8 cellular contexts compared by ENCODE assay signal in genomic region chr20:35617397-35618031, GRCh38. TPM values are rescaled to one million over a fixed set of nuclear protein-coding genes. Genes with fewer than 3 reads are reported as not detected.
A peak's percentile ranks its signal among the peaks of the same experiment; 100 is the strongest.
DNase-seq lines count a peak whose midpoint lies in the region; ATAC-seq and TF ChIP-seq lines count a peak whose summit lies in the region.

No MANE protein-coding gene starts in this region.

- H3K4me1 ChIP-seq in HAP-1 = peaks cover 30% of the 10 kb centered on the region
- peaks cover 1% of the 10 kb centered on the region for H3K4me1 ChIP-seq in ovary (ENCODE audit: insufficient read depth)

- H3K36me3 ChIP-seq in HAP-1 (replicated peaks) = no peaks in the 10 kb centered on the region
- H3K36me3 ChIP-seq in ovary = no peaks in the 10 kb centered on the region

- POLR2A ChIA-PET in CD4-positive, alpha-beta T cell (lab: Charles Lee) = interaction anchor here (0.7 to 6.8 kb wide), 9 partner anchors 16 to 337 kb away, joined by 3 to 147 read pairs (median 20); partner anchors contain the start of genes CPNE1, ERGIC3, NFS1 and RBM12

- H3K27me3 Mint-ChIP-seq in CD4-positive, alpha-beta T cell = no peaks in the 10 kb centered on the region

- no peaks in the 10 kb centered on the region for H3K9me3 ChIP-seq in CD4-positive, alpha-beta T cell (ENCODE audit: control insufficient read depth, low read length)
- no peaks in the 10 kb centered on the region for H3K9me3 ChIP-seq in HAP-1
- no peaks in the 10 kb centered on the region for H3K9me3 ChIP-seq in ovary

- H3K4me3 ChIP-seq in HAP-1 (peak overlapping the region; percentile 45), ovary (peak overlapping the region; percentile 35)

- H3K4me3 Mint-ChIP-seq in CD4-positive, alpha-beta T cell = peak overlapping the region; percentile 91

- WGBS in ovary, 3 donors = 2 to 3% (median 3%) methylated on average over 19 of the region's 19 CpGs

- no peak for TF ChIP-seq POLR2A in ovary (IDR thresholded peaks at IDR 0.05)

- ATAC-seq in CD4-positive, alpha-beta T cell (ENCODE audit: poor library complexity) = no peak
- ATAC-seq in HG02938 (IDR thresholded peaks at IDR 0.05; ENCODE audit: unreplicated experiment) (no peak), GM21360 (IDR thresholded peaks at IDR 0.05; ENCODE audit: unreplicated experiment) (no peak)

- no peaks in the 10 kb centered on the region for H3K9me3 Mint-ChIP-seq in CD4-positive, alpha-beta T cell

- intact Hi-C loops in CD4-positive, alpha-beta T cell (cut with DNase I, micrococcal nuclease) = loop anchor here (2.0 to 10.0 kb wide), 10 partner anchors 13 to 1625 kb away; partner anchors contain the start of genes ACSS2 (in 1 of the 2), CEP250 (in 1 of the 2), ERGIC3 (in 1 of the 2) and GGT7 (in 1 of the 2)
- intact Hi-C loops in ovary (cut with DNase I) = loop anchor here in 2 of 4 donors (2.0 to 5.0 kb wide), 3 partner anchors 45 to 125 kb away; partner anchors contain the start of genes CPNE1 (in 2 of the 2), RBM12 (in 2 of the 2) and RBM39 (in 1 of the 2)

- no peak overlapping the region for H3K27ac ChIP-seq in CD4-positive, alpha-beta T cell (ENCODE audit: low read depth, low read length)
- peak overlapping the region; percentile 73 to 82 for H3K27ac ChIP-seq in ovary

- peaks cover 7% of the 10 kb centered on the region for H3K36me3 Mint-ChIP-seq in CD4-positive, alpha-beta T cell (ENCODE audit: low read depth)

- H3K27ac Mint-ChIP-seq in CD4-positive, alpha-beta T cell = peak overlapping the region; percentile 94

- CTCF ChIA-PET in CD4-positive, alpha-beta T cell (lab: Charles Lee) = interaction anchor here (0.5 to 4.4 kb wide), 3 partner anchors 16 to 1462 kb away, joined by 3 to 57 read pairs (median 5); partner anchors contain the start of genes CPNE1 and RBM12

- peak in 6 of 10 experiments; percentile 20 to 47 (median 28) for DNase-seq in CD4-positive, alpha-beta T cell
- DNase-seq in HAP-1 (ENCODE audit: low spot score in 2 of 2) (peak; percentile 73 to 86), NCI-H82 (lab: John Stamatoyannopoulos, UW) (peak; percentile 86), glomerular visceral epithelial cell (ENCODE audit: extremely low spot score) (peak; percentile 89), ovary (peak; percentile 70 to 87 (median 77))
- DNase-seq in activated effector memory CD4-positive, alpha-beta T cell treated with anti-CD3 and anti-CD28 coated beads, Interleukin-2, amount 50 U/mL, for 16 hours = peak; percentile 78

- no peak for TF ChIP-seq EP300 in ovary (IDR thresholded peaks at IDR 0.05)

- no peak for TF ChIP-seq CTCF in CD4-positive, alpha-beta T cell (IDR thresholded peaks at IDR 0.05)
- TF ChIP-seq CTCF in ovary (IDR thresholded peaks at IDR 0.05) = peak in 2 of 3 donors; percentile 35 to 48

- no peaks in the 10 kb centered on the region for H3K27me3 ChIP-seq in CD4-positive, alpha-beta T cell (ENCODE audit: control insufficient read depth, insufficient read depth, low read length)
- H3K27me3 ChIP-seq in HAP-1 (ENCODE audit: low read depth) = no peaks in the 10 kb centered on the region
- H3K27me3 ChIP-seq in ovary = no peaks in the 10 kb centered on the region

- in situ Hi-C loops in HAP-1 (cut with MboI; ENCODE audit: low sequenced_read_pairs) = no loop called here

- peaks cover 39% of the 10 kb centered on the region for H3K4me1 Mint-ChIP-seq in CD4-positive, alpha-beta T cell (ENCODE audit: low read depth)

RNA-seq across cellular contexts. Expression of gene SPAG4, which starts 1.9 kb away (rescaled TPM):
- 10 to 100 TPM; 15.5 to 17.1 TPM for total RNA-seq in CD4-positive, alpha-beta T cell
- 10 to 100 TPM in 2 of 7 donors, 1 to 10 TPM in 5; 6.3 to 12.8 (median 9.9) TPM for total RNA-seq in ovary
- polyA plus RNA-seq in ovary = 1 to 10 TPM in 1 of 2 donors, under 1 TPM in 1; 1.00 to 4.4 TPM

RNA-seq across cellular contexts. Expression of gene CPNE1, which starts 47.2 kb away (rescaled TPM):
- 100 to 1,000 TPM; 146 to 153 TPM for total RNA-seq in CD4-positive, alpha-beta T cell
- 100 to 1,000 TPM in 6 of 7 donors, 10 to 100 TPM in 1; 97.5 to 173 (median 165) TPM for total RNA-seq in ovary
- polyA plus RNA-seq in ovary = 100 to 1,000 TPM; 127 to 129 TPM

RNA-seq across cellular contexts. Expression of gene RBM12, which starts 47.2 kb away (rescaled TPM):
- 10 to 100 TPM; 91.7 to 95.2 TPM for total RNA-seq in CD4-positive, alpha-beta T cell
- 100 to 1,000 TPM in 5 of 7 donors, 10 to 100 TPM in 2; 30.0 to 130 (median 107) TPM for total RNA-seq in ovary
- 10 to 100 TPM; 20.4 to 63.5 TPM for polyA plus RNA-seq in ovary

Comparison
In these comparisons a context has a peak if more than half of its experiments do, and no peak if none do; other contexts are left out.
1. DNase-seq: peak in every context shown above with its lines; median percentile 89 in glomerular visceral epithelial cell; 86 in NCI-H82; 80 in HAP-1; 78 in activated effector memory CD4-positive, alpha-beta T cell treated with anti-CD3 and anti-CD28 coated beads, Interleukin-2, amount 50 U/mL, for 16 hours; 77 in ovary; 28 in CD4-positive, alpha-beta T cell.